In genomic region chr15:52241489-52241888, GRCh38 we compare ENCODE assay signal across 15 cellular contexts. TPM values are rescaled to one million over a fixed set of nuclear protein-coding genes. Genes with fewer than 3 reads are reported as not detected.
A peak's percentile ranks its signal among the peaks of the same experiment; 100 is the strongest.
DNase-seq lines count a peak whose midpoint lies in the region; ATAC-seq and TF ChIP-seq lines count a peak whose summit lies in the region.
"Had no signal": no experiment of that assay in that cellular context is flagged by ENCODE, and none has a peak within 500 bp of the region (broad histone marks: within the 10 kb centered on the region; RNA-seq: fewer than 3 reads in every experiment).

No MANE protein-coding gene starts in this region.

- no peaks in the 10 kb centered on the region for H3K36me3 ChIP-seq in DND-41 (ENCODE audit: insufficient read depth, low read length)
- H3K36me3 ChIP-seq: MG63 had no signal

- intact Hi-C loops in activated naive CD4-positive, alpha-beta T cell treated with anti-CD3 and anti-CD28 coated beads for 36 hours (cut with micrococcal nuclease) = no loop called here

- H3K4me2 ChIP-seq in DND-41 (ENCODE audit: insufficient read depth, low read length) = no peak overlapping the region

- POLR2A ChIA-PET in activated CD8-positive, alpha-beta T cell treated with anti-CD3 and anti-CD28 coated beads, Interleukin-2, amount 10 ng/mL, durations not matched to agents 7 days and 5 days (lab: Charles Lee) = no interaction called here

- no peaks in the 10 kb centered on the region for H4K20me1 ChIP-seq in DND-41 (ENCODE audit: insufficient read depth, low read length)

- no peaks in the 10 kb centered on the region for H3K9me3 ChIP-seq in DND-41 (ENCODE audit: insufficient read depth, low read length, severe bottlenecking)
- H3K9me3 ChIP-seq: MG63 had no signal

- no peaks in the 10 kb centered on the region for H3K79me2 ChIP-seq in DND-41 (ENCODE audit: insufficient read depth, low read length)

- peak overlapping the region; percentile 65 for H3K27ac Mint-ChIP-seq in activated naive CD4-positive, alpha-beta T cell treated with anti-CD3 and anti-CD28 coated beads for 36 hours
- H3K27ac Mint-ChIP-seq in activated CD8-positive, alpha-beta T cell treated with anti-CD3 and anti-CD28 coated beads, Interleukin-2, amount 10 ng/mL, durations not matched to agents 7 days and 5 days = peak overlapping the region; percentile 94
- peak overlapping the region; percentile 65 for H3K27ac Mint-ChIP-seq in stimulated activated memory B cell treated with anti-CD40 and anti-IgM and Interleukin-4, amounts not matched to agents 10 μg/mL and 1 μg/mL and 100 μg/mL, for 72 hours

- H3K27me3 Mint-ChIP-seq in activated naive CD4-positive, alpha-beta T cell treated with anti-CD3 and anti-CD28 coated beads for 36 hours (ENCODE audit: low read depth) = no peaks in the 10 kb centered on the region
- H3K27me3 Mint-ChIP-seq in activated CD8-positive, alpha-beta T cell treated with anti-CD3 and anti-CD28 coated beads, Interleukin-2, amount 10 ng/mL, durations not matched to agents 7 days and 5 days (ENCODE audit: low read depth) = no peaks in the 10 kb centered on the region
- no peaks in the 10 kb centered on the region for H3K27me3 Mint-ChIP-seq in stimulated activated memory B cell treated with anti-CD40 and anti-IgM and Interleukin-4, amounts not matched to agents 10 μg/mL and 1 μg/mL and 100 μg/mL, for 72 hours

- no peak for TF ChIP-seq CTCF in DND-41 (IDR thresholded peaks at IDR 0.05; ENCODE audit: borderline replicate concordance, extremely low read depth, low read length, poor library complexity, severe bottlenecking)
- no peak for TF ChIP-seq CTCF in GM20000 (IDR thresholded peaks at IDR 0.05; ENCODE audit: extremely low read depth, missing control alignments)

- no peak overlapping the region for H2AFZ ChIP-seq in DND-41 (ENCODE audit: low read depth, low read length)

- DNase-seq in activated naive CD4-positive, alpha-beta T cell treated with anti-CD3 and anti-CD28 coated beads for 36 hours = peak; percentile 23
- no peak for DNase-seq in activated naive CD4-positive, alpha-beta T cell treated with Interleukin-2 at 50 U/mL for 16 hours
- peak; percentile 46 for DNase-seq in DND-41
- peak; percentile 53 for DNase-seq in activated CD8-positive, alpha-beta T cell treated with anti-CD3 and anti-CD28 coated beads, Interleukin-2, amount 10 ng/mL, durations not matched to agents 7 days and 5 days
- no peak for DNase-seq in NCI-H2171 treated with DMSO at 0.1 percent for 48 hours (lab: John Stamatoyannopoulos, UW)
- no peak for DNase-seq in GM20000 (ENCODE audit: low spot score)
- DNase-seq: AML-193, KG1, MG63, NCI-H1092 treated with DMSO at 0.1 percent for 48 hours, NCI-H187, NCI-H446 treated with DMSO at 0.1 percent for 48 hours, SIG-M5 had no signal

- H3K9me3 Mint-ChIP-seq in activated naive CD4-positive, alpha-beta T cell treated with anti-CD3 and anti-CD28 coated beads for 36 hours = no peaks in the 10 kb centered on the region
- H3K9me3 Mint-ChIP-seq in activated CD8-positive, alpha-beta T cell treated with anti-CD3 and anti-CD28 coated beads, Interleukin-2, amount 10 ng/mL, durations not matched to agents 7 days and 5 days (ENCODE audit: insufficient read depth) = no peaks in the 10 kb centered on the region
- no peaks in the 10 kb centered on the region for H3K9me3 Mint-ChIP-seq in stimulated activated memory B cell treated with anti-CD40 and anti-IgM and Interleukin-4, amounts not matched to agents 10 μg/mL and 1 μg/mL and 100 μg/mL, for 72 hours

- H3K4me1 Mint-ChIP-seq in activated naive CD4-positive, alpha-beta T cell treated with anti-CD3 and anti-CD28 coated beads for 36 hours (ENCODE audit: low read depth) = peaks cover 10% of the 10 kb centered on the region
- H3K4me1 Mint-ChIP-seq in activated CD8-positive, alpha-beta T cell treated with anti-CD3 and anti-CD28 coated beads, Interleukin-2, amount 10 ng/mL, durations not matched to agents 7 days and 5 days (ENCODE audit: low read depth) = peaks cover 19% of the 10 kb centered on the region
- H3K4me1 Mint-ChIP-seq in stimulated activated memory B cell treated with anti-CD40 and anti-IgM and Interleukin-4, amounts not matched to agents 10 μg/mL and 1 μg/mL and 100 μg/mL, for 72 hours = peaks cover 24% of the 10 kb centered on the region

- CTCF ChIA-PET in activated naive CD4-positive, alpha-beta T cell treated with anti-CD3 and anti-CD28 coated beads for 36 hours (lab: Charles Lee) = interaction anchor here (0.7 to 2.0 kb wide), 2 partner anchors 9 to 14 kb away, joined by 3 to 10 read pairs; no protein-coding TSS in a partner anchor
- CTCF ChIA-PET in activated CD8-positive, alpha-beta T cell treated with anti-CD3 and anti-CD28 coated beads, Interleukin-2, amount 10 ng/mL, durations not matched to agents 7 days and 5 days (lab: Charles Lee) = interaction anchor here (1.5 to 8.8 kb wide), 4 partner anchors 13 to 24 kb away, joined by 4 to 72 read pairs (median 6); no protein-coding TSS in a partner anchor

- H3K27me3 ChIP-seq in DND-41 (ENCODE audit: insufficient read depth, low read length, poor library complexity) = no peaks in the 10 kb centered on the region
- H3K27me3 ChIP-seq: MG63 had no signal

- ATAC-seq in DND-41 (ENCODE audit: insufficient read depth, low read depth) = peak; percentile 85
- peak; percentile 83 for ATAC-seq in activated CD8-positive, alpha-beta T cell treated with anti-CD3 and anti-CD28 coated beads, Interleukin-2, amount 10 ng/mL, durations not matched to agents 7 days and 5 days
- no peak for ATAC-seq in stimulated activated memory B cell treated with anti-CD40 and anti-IgM and Interleukin-4, amounts not matched to agents 10 μg/mL and 1 μg/mL and 100 μg/mL, for 72 hours

- no peak overlapping the region for H3K9ac ChIP-seq in DND-41 (ENCODE audit: low read depth, low read length)

- no peak overlapping the region for H3K4me3 Mint-ChIP-seq in activated naive CD4-positive, alpha-beta T cell treated with anti-CD3 and anti-CD28 coated beads for 36 hours
- peak overlapping the region; percentile 35 for H3K4me3 Mint-ChIP-seq in activated CD8-positive, alpha-beta T cell treated with anti-CD3 and anti-CD28 coated beads, Interleukin-2, amount 10 ng/mL, durations not matched to agents 7 days and 5 days
- no peak overlapping the region for H3K4me3 Mint-ChIP-seq in stimulated activated memory B cell treated with anti-CD40 and anti-IgM and Interleukin-4, amounts not matched to agents 10 μg/mL and 1 μg/mL and 100 μg/mL, for 72 hours

- H3K36me3 Mint-ChIP-seq in activated naive CD4-positive, alpha-beta T cell treated with anti-CD3 and anti-CD28 coated beads for 36 hours (ENCODE audit: low read depth) = no peaks in the 10 kb centered on the region
- peaks cover 5% of the 10 kb centered on the region for H3K36me3 Mint-ChIP-seq in activated CD8-positive, alpha-beta T cell treated with anti-CD3 and anti-CD28 coated beads, Interleukin-2, amount 10 ng/mL, durations not matched to agents 7 days and 5 days (ENCODE audit: low read depth)
- no peaks in the 10 kb centered on the region for H3K36me3 Mint-ChIP-seq in stimulated activated memory B cell treated with anti-CD40 and anti-IgM and Interleukin-4, amounts not matched to agents 10 μg/mL and 1 μg/mL and 100 μg/mL, for 72 hours

- no peaks in the 10 kb centered on the region for H3K4me1 ChIP-seq in DND-41 (ENCODE audit: insufficient read depth, low read length)

- no peak overlapping the region for H3K27ac ChIP-seq in DND-41 (ENCODE audit: low read length)
- H3K27ac ChIP-seq: HL-60 had no signal

- H3K4me3 ChIP-seq in DND-41 (ENCODE audit: low read depth in 1 of 2, low read length in 2 of 2) = no peak overlapping the region
- H3K4me3 ChIP-seq: MG63 had no signal

RNA-seq across cellular contexts. Expression of gene GNB5, which starts 50.3 kb away (rescaled TPM):
- total RNA-seq in activated naive CD4-positive, alpha-beta T cell treated with anti-CD3 and anti-CD28 coated beads for 36 hours = 10 to 100 TPM; 23.2 to 23.6 TPM
- total RNA-seq in activated CD8-positive, alpha-beta T cell treated with anti-CD3 and anti-CD28 coated beads, Interleukin-2, amount 10 ng/mL, durations not matched to agents 7 days and 5 days = 10 to 100 TPM; 33.8 to 37.0 TPM

RNA-seq across cellular contexts. Expression of gene MYO5C, which starts 54.1 kb away (rescaled TPM):
- total RNA-seq in activated naive CD4-positive, alpha-beta T cell treated with anti-CD3 and anti-CD28 coated beads for 36 hours = under 1 TPM; 0.19 to 0.25 TPM
- 1 to 10 TPM; 2.5 to 3.2 TPM for total RNA-seq in activated CD8-positive, alpha-beta T cell treated with anti-CD3 and anti-CD28 coated beads, Interleukin-2, amount 10 ng/mL, durations not matched to agents 7 days and 5 days

Comparison
In these comparisons a context has a peak if more than half of its experiments do, and no peak if none do; other contexts are left out.
1. DNase-seq: peak in activated naive CD4-positive, alpha-beta T cell treated with anti-CD3 and anti-CD28 coated beads for 36 hours (single experiment), DND-41 (single experiment) and activated CD8-positive, alpha-beta T cell treated with anti-CD3 and anti-CD28 coated beads, Interleukin-2, amount 10 ng/mL, durations not matched to agents 7 days and 5 days (single experiment); none in activated naive CD4-positive, alpha-beta T cell treated with Interleukin-2 at 50 U/mL for 16 hours (single experiment), NCI-H2171 treated with DMSO at 0.1 percent for 48 hours (single experiment) and GM20000 (single experiment).
2. Peak in every context shown above with its lines, with median percentiles within 50 percentile points of each other: H3K27ac Mint-ChIP-seq.